ENCODE assay signal across 28 cellular contexts in the genomic region with DNA sequence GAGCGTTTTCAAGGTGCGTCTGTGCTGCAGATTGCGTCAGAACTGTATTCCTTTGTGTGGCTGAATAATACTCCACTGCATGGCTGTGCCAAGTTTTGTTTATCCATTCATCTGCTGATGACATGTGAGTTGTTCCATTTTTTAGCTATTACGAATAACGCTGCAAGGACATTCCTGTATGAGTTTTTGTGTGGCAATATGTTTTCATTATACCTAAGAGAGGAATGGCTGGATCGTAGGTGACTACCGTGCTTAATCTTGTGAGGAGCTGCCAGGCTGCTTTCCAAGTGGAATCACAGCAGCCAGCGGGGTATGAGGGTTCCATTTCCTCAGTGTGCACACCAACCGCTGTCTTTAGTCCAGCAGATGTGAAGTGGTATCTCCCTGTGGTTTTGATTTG. TPM values are rescaled to one million over a fixed set of nuclear protein-coding genes. Genes with fewer than 3 reads are reported as not detected.
DNase-seq lines count a peak whose midpoint lies in the region; ATAC-seq, FAIRE-seq and TF ChIP-seq lines count a peak whose summit lies in the region.
"Had no signal": no experiment of that assay in that cellular context is flagged by ENCODE, and none has a peak within 500 bp of the region (broad histone marks: within the 10 kb centered on the region; RNA-seq: fewer than 3 reads in every experiment).

No MANE protein-coding gene starts in this region.

- POLR2A ChIA-PET in MCF 10A (lab: Yijun Ruan, JAX) = no interaction called here

- H3K27me3 Mint-ChIP-seq in MCF 10A (ENCODE audit: insufficient read depth, unreplicated experiment) (peaks cover 40% of the 10 kb centered on the region), endothelial cell (ENCODE audit: unreplicated experiment) (peaks cover 8% of the 10 kb centered on the region), mesothelial cell of epicardium (ENCODE audit: low read depth) (peaks cover 6% of the 10 kb centered on the region)

- H3K4me1 Mint-ChIP-seq in MCF 10A (ENCODE audit: insufficient read depth, unreplicated experiment) (peaks cover 5% of the 10 kb centered on the region), endothelial cell (ENCODE audit: unreplicated experiment) (peaks cover 4% of the 10 kb centered on the region), mesothelial cell of epicardium (peaks cover 29% of the 10 kb centered on the region)
- H3K4me1 Mint-ChIP-seq: CD14-positive monocyte had no signal

- H3K27me3 ChIP-seq in breast epithelium = peaks cover 0 to 29% of the 10 kb centered on the region in 2 donors

- DNase-seq in MCF 10A (ENCODE audit: unreplicated experiment) (peak; percentile 93), breast epithelium (ENCODE audit: low spot score in 2 of 2) (no peak), endothelial cell (ENCODE audit: low spot score) (no peak), mesothelial cell of epicardium (ENCODE audit: low spot score in 2 of 2, unreplicated experiment in 2 of 2) (no peak), urothelium cell line (ENCODE audit: low spot score) (peak; percentile 41)
- DNase-seq in stimulated activated naive CD8-positive, alpha-beta T cell treated with anti-CD3 and anti-CD28 coated beads, Interleukin-15, Interleukin-2, amounts not matched to agents 100 U/mL and 50 U/mL, for 24 hours = no peak
- no peak for DNase-seq in activated naive CD4-positive, alpha-beta T cell treated with anti-CD3 and anti-CD28 coated beads, Interleukin-2, amount 50 U/mL, for 16 hours
- DNase-seq: activated CD4-positive, alpha-beta T cell treated with anti-CD3 and anti-CD28 coated beads, Interleukin-2, amount 50 U/mL, for 48 hours; activated CD4-positive, CD25-positive, alpha-beta regulatory T cell treated with anti-CD3 and anti-CD28 coated beads, Interleukin-2, amount 50 U/mL, for 72 hours; activated naive CD4-positive, alpha-beta T cell; activated T-cell treated with anti-CD3 and anti-CD28 coated beads, Interleukin-2, amount 50 U/mL, for 72 hours; Calu3; DMS79; GDM1; Kasumi-1; left ventricle myocardium superior; NCI-H1694; NCI-H510A; psoas muscle; sigmoid colon; stimulated activated CD4-positive, alpha-beta T cell treated with anti-CD3 and anti-CD28 coated beads, Interleukin-4, amount 100 ng/mL, for 1 hour; transverse colon had no signal

- no TSS peak for BruUV-seq in MCF 10A (replicated peaks; lab: Mats Ljungman, UMichigan)

- no peaks in the 10 kb centered on the region for H3K9me3 ChIP-seq in breast epithelium
- H3K9me3 ChIP-seq: psoas muscle, transverse colon had no signal

- H3K9me3 Mint-ChIP-seq in MCF 10A (ENCODE audit: unreplicated experiment) (peaks cover 7% of the 10 kb centered on the region), endothelial cell (ENCODE audit: unreplicated experiment) (no peaks in the 10 kb centered on the region), mesothelial cell of epicardium (peaks cover 3% of the 10 kb centered on the region)
- H3K9me3 Mint-ChIP-seq: activated T-cell treated with anti-CD3 and anti-CD28 coated beads, Interleukin-2, amount 50 U/mL, for 72 hours had no signal

- H3K4me1 ChIP-seq in breast epithelium = no peaks in the 10 kb centered on the region
- H3K4me1 ChIP-seq: psoas muscle had no signal

- CTCF ChIA-PET in MCF 10A (lab: Yijun Ruan, JAX) = no interaction called here

- peak; percentile 70 for FAIRE-seq in urothelium cell line (lab: Jason Lieb, UNC)
- FAIRE-seq: colon had no signal

- no peak for ATAC-seq in stimulated activated naive CD8-positive, alpha-beta T cell treated with anti-CD3 and anti-CD28 coated beads, Interleukin-15, Interleukin-2, amounts not matched to agents 100 U/mL and 50 U/mL, for 24 hours
- no peak for ATAC-seq in GM19455 (IDR thresholded peaks at IDR 0.05; ENCODE audit: unreplicated experiment)
- ATAC-seq: activated T-cell treated with anti-CD3 and anti-CD28 coated beads, Interleukin-2, amount 50 U/mL, for 72 hours; psoas muscle had no signal

- H3K4me3 Mint-ChIP-seq in MCF 10A (ENCODE audit: unreplicated experiment) = no peak overlapping the region
- H3K4me3 Mint-ChIP-seq in endothelial cell (ENCODE audit: unreplicated experiment) = peak overlapping the region; percentile 65
- H3K4me3 Mint-ChIP-seq in mesothelial cell of epicardium = peak overlapping the region; percentile 56
- H3K4me3 Mint-ChIP-seq: activated T-cell treated with anti-CD3 and anti-CD28 coated beads, Interleukin-2, amount 50 U/mL, for 72 hours had no signal

- intact Hi-C loops in MCF 10A (cut with micrococcal nuclease) = no loop called here
- intact Hi-C loops in breast epithelium (cut with DNase I; ENCODE audit: low total_unique reads) = no loop called here

- no peak overlapping the region for H3K27ac Mint-ChIP-seq in MCF 10A (ENCODE audit: low read depth, unreplicated experiment)
- H3K27ac Mint-ChIP-seq in endothelial cell (ENCODE audit: unreplicated experiment) = no peak overlapping the region
- H3K27ac Mint-ChIP-seq in mesothelial cell of epicardium = no peak overlapping the region
- H3K27ac Mint-ChIP-seq: activated T-cell treated with anti-CD3 and anti-CD28 coated beads, Interleukin-2, amount 50 U/mL, for 72 hours; CD14-positive monocyte had no signal

- H3K4me3 ChIP-seq in breast epithelium = no peak overlapping the region
- H3K4me3 ChIP-seq: psoas muscle, sigmoid colon, SK-N-MC, transverse colon had no signal

- no peak for TF ChIP-seq POLR2A in breast epithelium (IDR thresholded peaks at IDR 0.05)

- no peak for TF ChIP-seq CTCF in MCF 10A (IDR thresholded peaks at IDR 0.05; ENCODE audit: unreplicated experiment)
- TF ChIP-seq CTCF in breast epithelium (IDR thresholded peaks at IDR 0.05) = no peak
- TF ChIP-seq CTCF in endothelial cell (IDR thresholded peaks at IDR 0.05; ENCODE audit: unreplicated experiment) = no peak
- TF ChIP-seq CTCF in mesothelial cell of epicardium (IDR thresholded peaks at IDR 0.05; ENCODE audit: unreplicated experiment) = no peak

- no peak overlapping the region for H3K27ac ChIP-seq in breast epithelium
- H3K27ac ChIP-seq: 22Rv1, psoas muscle, sigmoid colon, SK-N-MC, transverse colon had no signal

- H3K36me3 Mint-ChIP-seq in MCF 10A (ENCODE audit: insufficient read depth, unreplicated experiment) (no peaks in the 10 kb centered on the region), endothelial cell (ENCODE audit: low read depth, unreplicated experiment) (no peaks in the 10 kb centered on the region), mesothelial cell of epicardium (no peaks in the 10 kb centered on the region)
- H3K36me3 Mint-ChIP-seq: CD14-positive monocyte had no signal

- no peaks in the 10 kb centered on the region for H3K36me3 ChIP-seq in breast epithelium
- H3K36me3 ChIP-seq: sigmoid colon, transverse colon had no signal

RNA-seq across cellular contexts. Expression of a gene that starts 1.1 kb away (rescaled TPM):
- total RNA-seq in MCF 10A (2022) = not detected in 2 replicates
- total RNA-seq in breast epithelium = 1 to 10 TPM in 1 of 3 donors, under 1 TPM in 1, not detected in 1; 0.32 to 1.0 TPM
- total RNA-seq in endothelial cell (ENCODE audit: unreplicated experiment) = 0.23 TPM
- total RNA-seq in mesothelial cell of epicardium = 7.3 to 8.0 TPM (median 7.4 TPM) in 3 replicates
- total RNA-seq: Calu3, myocyte had no signal

Comparison
In these comparisons a context has a peak if more than half of its experiments do, and no peak if none do; other contexts are left out.
1. DNase-seq: peak in MCF 10A (single experiment) and urothelium cell line (single experiment); none in breast epithelium (0 of 2), endothelial cell (single experiment), mesothelial cell of epicardium (0 of 2), stimulated activated naive CD8-positive, alpha-beta T cell treated with anti-CD3 and anti-CD28 coated beads, Interleukin-15, Interleukin-2, amounts not matched to agents 100 U/mL and 50 U/mL, for 24 hours (single experiment) and activated naive CD4-positive, alpha-beta T cell treated with anti-CD3 and anti-CD28 coated beads, Interleukin-2, amount 50 U/mL, for 16 hours (single experiment).